In genomic region chr1:205456383-205456867, GRCh38 we compare ENCODE assay signal across 9 cellular contexts. TPM values are rescaled to one million over a fixed set of nuclear protein-coding genes. Genes with fewer than 3 reads are reported as not detected.
DNase-seq lines count a peak whose midpoint lies in the region; ATAC-seq and TF ChIP-seq lines count a peak whose summit lies in the region.
"Had no signal": no experiment of that assay in that cellular context is flagged by ENCODE, and none has a peak within 500 bp of the region (broad histone marks: within the 10 kb centered on the region; RNA-seq: fewer than 3 reads in every experiment).

No MANE protein-coding gene starts in this region.

- no peaks in the 10 kb centered on the region for H3K36me3 ChIP-seq in left lung

- no peak for TF ChIP-seq CTCF in left lung (IDR thresholded peaks at IDR 0.05)

- peak overlapping the region in 1 of 2 donors; percentile 14 for H3K4me3 ChIP-seq in left lung

- intact Hi-C loops in left lung (cut with DNase I): no loop called here

- H3K9me3 Mint-ChIP-seq in stimulated activated naive CD8-positive, alpha-beta T cell treated with anti-CD3 and anti-CD28 coated beads, Interleukin-15, Interleukin-2, amounts not matched to agents 100 ng/mL and 50 ng/mL, for 24 hours: no peaks in the 10 kb centered on the region
- H3K9me3 Mint-ChIP-seq in activated T-helper 17 cell treated with anti-CD3 and anti-CD28 coated beads, Interleukin-2, amount 50 U/mL, for 72 hours: no peaks in the 10 kb centered on the region

- H3K9me3 ChIP-seq in left lung: no peaks in the 10 kb centered on the region

- ATAC-seq in stimulated activated naive CD8-positive, alpha-beta T cell treated with anti-CD3 and anti-CD28 coated beads, Interleukin-15, Interleukin-2, amounts not matched to agents 100 U/mL and 50 U/mL, for 24 hours: no peak
- no peak for ATAC-seq in activated T-helper 17 cell treated with anti-CD3 and anti-CD28 coated beads, Interleukin-2, amount 50 U/mL, for 72 hours (replicated peaks)
- peak; percentile 8 for ATAC-seq in left lung
- ATAC-seq in HG03196 (IDR thresholded peaks at IDR 0.05; ENCODE audit: unreplicated experiment): no peak

- no peaks in the 10 kb centered on the region for H3K36me3 Mint-ChIP-seq in stimulated activated naive CD8-positive, alpha-beta T cell treated with anti-CD3 and anti-CD28 coated beads, Interleukin-15, Interleukin-2, amounts not matched to agents 100 ng/mL and 50 ng/mL, for 24 hours (ENCODE audit: low read depth)
- H3K36me3 Mint-ChIP-seq in activated T-helper 17 cell treated with anti-CD3 and anti-CD28 coated beads, Interleukin-2, amount 50 U/mL, for 72 hours (ENCODE audit: low read depth): no peaks in the 10 kb centered on the region

- DNase-seq in stimulated activated naive CD8-positive, alpha-beta T cell treated with anti-CD3 and anti-CD28 coated beads, Interleukin-15, Interleukin-2, amounts not matched to agents 100 U/mL and 50 U/mL, for 24 hours: no peak
- DNase-seq in left lung (no peak), erythroblast (lab: John Stamatoyannopoulos, UW) (no peak), activated gamma-delta T cell (lab: John Stamatoyannopoulos, UW) (no peak)
- no peak for DNase-seq in activated effector memory CD4-positive, alpha-beta T cell treated with anti-CD3 and anti-CD28 coated beads, Interleukin-2, amount 50 U/mL, for 16 hours

- H3K27ac Mint-ChIP-seq in stimulated activated naive CD8-positive, alpha-beta T cell treated with anti-CD3 and anti-CD28 coated beads, Interleukin-15, Interleukin-2, amounts not matched to agents 100 ng/mL and 50 ng/mL, for 24 hours: no peak overlapping the region
- H3K27ac Mint-ChIP-seq in activated T-helper 17 cell treated with anti-CD3 and anti-CD28 coated beads, Interleukin-2, amount 50 U/mL, for 72 hours: no peak overlapping the region

- H3K4me1 Mint-ChIP-seq in stimulated activated naive CD8-positive, alpha-beta T cell treated with anti-CD3 and anti-CD28 coated beads, Interleukin-15, Interleukin-2, amounts not matched to agents 100 ng/mL and 50 ng/mL, for 24 hours (ENCODE audit: low read depth): peaks cover 15% of the 10 kb centered on the region
- peaks cover 5% of the 10 kb centered on the region for H3K4me1 Mint-ChIP-seq in activated T-helper 17 cell treated with anti-CD3 and anti-CD28 coated beads, Interleukin-2, amount 50 U/mL, for 72 hours

- H3K27me3 Mint-ChIP-seq in stimulated activated naive CD8-positive, alpha-beta T cell treated with anti-CD3 and anti-CD28 coated beads, Interleukin-15, Interleukin-2, amounts not matched to agents 100 ng/mL and 50 ng/mL, for 24 hours: peaks cover 79% of the 10 kb centered on the region
- peaks cover 57% of the 10 kb centered on the region for H3K27me3 Mint-ChIP-seq in activated T-helper 17 cell treated with anti-CD3 and anti-CD28 coated beads, Interleukin-2, amount 50 U/mL, for 72 hours

- H3K4me1 ChIP-seq in left lung: peaks cover 13 to 21% of the 10 kb centered on the region in 2 donors

- peaks cover 53 to 97% of the 10 kb centered on the region in 2 donors for H3K27me3 ChIP-seq in left lung

- H3K4me3 Mint-ChIP-seq in stimulated activated naive CD8-positive, alpha-beta T cell treated with anti-CD3 and anti-CD28 coated beads, Interleukin-15, Interleukin-2, amounts not matched to agents 100 ng/mL and 50 ng/mL, for 24 hours: peak overlapping the region; percentile 70
- H3K4me3 Mint-ChIP-seq in activated T-helper 17 cell treated with anti-CD3 and anti-CD28 coated beads, Interleukin-2, amount 50 U/mL, for 72 hours: peak overlapping the region; percentile 61

- H3K27ac ChIP-seq in left lung: no peak overlapping the region

- no peak for TF ChIP-seq POLR2A in erythroblast (IDR thresholded peaks at IDR 0.05; ENCODE audit: low read length)

RNA-seq across cellular contexts. Expression of gene BLACAT1, which starts 0.6 kb away (rescaled TPM):
- total RNA-seq in activated T-helper 17 cell treated with anti-CD3 and anti-CD28 coated beads, Interleukin-2, amount 50 U/mL, for 72 hours: under 1 TPM; 0.61 to 0.95 TPM
- total RNA-seq in left lung: 1 to 10 TPM in 1 of 2 donors, under 1 TPM in 1; 0.55 to 2.7 TPM
- total RNA-seq: lung microvascular endothelial cell had no signal

RNA-seq across cellular contexts. Expression of gene LEMD1, which starts 34.6 kb away (rescaled TPM):
- total RNA-seq in activated T-helper 17 cell treated with anti-CD3 and anti-CD28 coated beads, Interleukin-2, amount 50 U/mL, for 72 hours: 1 to 10 TPM in 1 of 2 donors, under 1 TPM in 1; 0.61 to 1.1 TPM
- 1 to 10 TPM; 2.1 to 2.2 TPM for total RNA-seq in left lung
- total RNA-seq: lung microvascular endothelial cell had no signal

RNA-seq across cellular contexts. Expression of gene CDK18, which starts 48.0 kb away (rescaled TPM):
- total RNA-seq in activated T-helper 17 cell treated with anti-CD3 and anti-CD28 coated beads, Interleukin-2, amount 50 U/mL, for 72 hours: 1 to 10 TPM in 1 of 2 donors, under 1 TPM in 1; 0.91 to 3.0 TPM
- total RNA-seq in left lung: 10 to 100 TPM; 19.7 to 30.1 TPM

Comparison
In these comparisons a context has a peak if more than half of its experiments do, and no peak if none do; other contexts are left out.
1. RNA of gene CDK18, which starts 48.0 kb away (total RNA-seq): 19.7 to 30.1 TPM in left lung; 0.91 to 3.0 TPM in activated T-helper 17 cell treated with anti-CD3 and anti-CD28 coated beads, Interleukin-2, amount 50 U/mL, for 72 hours; every median in the first group is over 4 times any median in the second.